ENCODE assay signal across 8 cellular contexts in the genomic region with DNA sequence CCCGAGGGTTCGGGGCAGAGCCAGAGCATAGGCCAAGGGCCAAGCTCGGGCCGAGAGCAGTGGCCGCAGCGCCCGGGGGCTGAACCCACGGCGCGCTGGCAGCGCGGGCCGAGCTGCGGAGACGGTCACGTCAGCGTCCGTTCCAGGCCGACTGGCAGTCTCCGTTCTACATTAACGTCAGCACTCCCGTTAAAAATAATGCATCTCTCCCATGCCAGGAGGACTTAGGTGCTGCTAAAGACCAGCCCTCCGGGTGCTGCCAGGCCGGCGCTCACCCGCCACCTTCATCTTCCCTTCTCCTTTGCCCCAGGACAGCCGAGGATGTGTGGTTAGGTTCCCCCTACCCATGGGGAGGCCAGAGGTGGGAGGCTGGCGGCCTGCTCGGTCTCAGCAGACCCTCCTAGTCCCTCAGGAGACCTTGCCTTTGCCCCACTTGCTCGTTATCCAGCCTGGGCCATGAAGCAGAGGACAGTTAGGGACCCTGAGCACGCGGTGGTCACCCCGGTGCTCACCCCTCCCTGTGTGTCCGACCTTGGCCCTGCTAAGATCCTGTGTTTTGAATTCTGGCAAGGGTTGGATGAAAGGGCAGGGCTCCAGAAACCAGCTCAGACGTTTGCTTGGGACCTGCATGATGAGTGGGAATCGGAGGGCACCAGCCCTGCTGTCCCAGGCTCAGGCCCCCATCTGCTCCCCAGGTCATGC. TPM values are rescaled to one million over a fixed set of nuclear protein-coding genes. Genes with fewer than 3 reads are reported as not detected.
DNase-seq lines count a peak whose midpoint lies in the region; ATAC-seq and TF ChIP-seq lines count a peak whose summit lies in the region.

No MANE protein-coding gene starts in this region.

- peaks cover 7% of the 10 kb centered on the region for H3K79me2 ChIP-seq in hepatocyte

- ATAC-seq in GM18511 (IDR thresholded peaks at IDR 0.05; ENCODE audit: unreplicated experiment): peak; percentile 24
- ATAC-seq in HG03565 (IDR thresholded peaks at IDR 0.05; ENCODE audit: unreplicated experiment): peak; percentile 7

- TF ChIP-seq CTCF in hepatocyte (IDR thresholded peaks at IDR 0.05; ENCODE audit: poor library complexity): no peak

- no peaks in the 10 kb centered on the region for H3K36me3 ChIP-seq in hepatocyte (replicated peaks; ENCODE audit: insufficient read depth, low read depth)
- peaks cover 4 to 25% (median 15%) of the 10 kb centered on the region in 3 donors for H3K36me3 ChIP-seq in skeletal muscle tissue (ENCODE audit: control insufficient read depth in 3 of 3, insufficient read depth in 3 of 3, low read length in 3 of 3)

- DNase-seq in AG08396 (ENCODE audit: low spot score) (peak; percentile 74), hepatocyte (ENCODE audit: low spot score) (peak; percentile 67), activated gamma-delta T cell treated with Interleukin-2 at 50 U/mL for 16 hours (no peak), medulla oblongata (ENCODE audit: extremely low spot score) (no peak)

- H3K27me3 ChIP-seq in hepatocyte (no peaks in the 10 kb centered on the region), skeletal muscle tissue (ENCODE audit: control insufficient read depth in 3 of 3, insufficient read depth in 3 of 3, low read length in 3 of 3) (no peaks in the 10 kb centered on the region)

- H3K4me1 ChIP-seq in hepatocyte (ENCODE audit: insufficient read depth) (peaks cover 45% of the 10 kb centered on the region), skeletal muscle tissue (ENCODE audit: control insufficient read depth in 3 of 3, insufficient read depth in 3 of 3, low read length in 3 of 3) (peaks cover 45 to 58% (median 54%) of the 10 kb centered on the region in 3 donors)

- peak overlapping the region; percentile 100 for H3K4me2 ChIP-seq in hepatocyte

- no peaks in the 10 kb centered on the region for H4K20me1 ChIP-seq in hepatocyte (ENCODE audit: insufficient read depth, poor library complexity, severe bottlenecking)

- peak overlapping the region; percentile 75 for H3K4me3 ChIP-seq in hepatocyte
- H3K4me3 ChIP-seq in skeletal muscle tissue (ENCODE audit: low read length in 3 of 3): peak overlapping the region; percentile 71 to 91 (median 82)

- H3K9ac ChIP-seq in skeletal muscle tissue (ENCODE audit: low read depth in 1 of 3, low read length in 3 of 3): peak overlapping the region; percentile 73 to 98 (median 82)

- WGBS in adipose tissue, 3 donors: 5 to 6% (median 5%) methylated on average over 35 to 36 of the region's 36 CpGs
- 17% methylated on average over 34 of the region's 36 CpGs for WGBS in hepatocyte (ENCODE audit: low lambda C conversion rate, missing lambda C conversion rate)

- H3K27ac ChIP-seq in adipose tissue (ENCODE audit: low read depth, low read length): peak overlapping the region; percentile 24
- peak overlapping the region; percentile 95 for H3K27ac ChIP-seq in hepatocyte
- peak overlapping the region; percentile 86 for H3K27ac ChIP-seq in skeletal muscle tissue (ENCODE audit: low read depth, low read length)

- no peaks in the 10 kb centered on the region for H3K9me3 ChIP-seq in hepatocyte (ENCODE audit: low read depth)
- no peaks in the 10 kb centered on the region for H3K9me3 ChIP-seq in skeletal muscle tissue (ENCODE audit: control insufficient read depth in 3 of 3, low read length in 3 of 3)

- no peaks in the 10 kb centered on the region for H3K9me2 ChIP-seq in hepatocyte (replicated peaks; ENCODE audit: insufficient read depth)

- peak overlapping the region; percentile 15 for H2AFZ ChIP-seq in hepatocyte

RNA-seq across cellular contexts. Expression of gene MPG, which starts 0.6 kb away (rescaled TPM):
- polyA plus RNA-seq in adipose tissue (10 to 100 TPM; 65.6 to 93.3 (median 72.0) TPM), hepatocyte (83.9 and 121 TPM in 2 replicates)
- total RNA-seq in hepatocyte (67.4 and 85.7 TPM in 2 replicates), skeletal muscle tissue (72.0 TPM)

RNA-seq across cellular contexts. Expression of gene RHBDF1, which starts 6.2 kb away (rescaled TPM):
- polyA plus RNA-seq in adipose tissue (10 to 100 TPM; 12.2 to 35.7 (median 33.0) TPM), hepatocyte (73.6 and 95.3 TPM in 2 replicates)
- total RNA-seq in hepatocyte (21.8 and 41.5 TPM in 2 replicates), skeletal muscle tissue (19.8 TPM)

RNA-seq across cellular contexts. Expression of gene SNRNP25, which starts 25.0 kb away (rescaled TPM):
- 10 to 100 TPM; 12.7 to 30.4 (median 26.9) TPM for polyA plus RNA-seq in adipose tissue
- 18.2 and 18.3 TPM in 2 replicates for total RNA-seq in hepatocyte
- 35.3 and 43.1 TPM in 2 replicates for polyA plus RNA-seq in hepatocyte
- total RNA-seq in skeletal muscle tissue: 16.2 TPM

RNA-seq across cellular contexts. Expression of gene POLR3K, which starts 25.2 kb away (rescaled TPM):
- polyA plus RNA-seq in adipose tissue (10 to 100 TPM in 1 of 3 donors, 1 to 10 TPM in 2; 7.8 to 11.2 (median 9.8) TPM), hepatocyte (12.1 and 12.5 TPM in 2 replicates)
- total RNA-seq in hepatocyte (2.7 and 2.8 TPM in 2 replicates), skeletal muscle tissue (4.2 TPM)

RNA-seq across cellular contexts. Expression of gene NPRL3, which starts 59.9 kb away (rescaled TPM):
- polyA plus RNA-seq in adipose tissue: 10 to 100 TPM; 14.5 to 21.0 (median 20.1) TPM
- 5.5 and 10.2 TPM in 2 replicates for total RNA-seq in hepatocyte
- 28.8 and 31.2 TPM in 2 replicates for polyA plus RNA-seq in hepatocyte
- total RNA-seq in skeletal muscle tissue: 12.5 TPM

Comparison
In these comparisons a context has a peak if more than half of its experiments do, and no peak if none do; other contexts are left out.
1. DNase-seq: peak in AG08396 (single experiment) and hepatocyte (single experiment); none in activated gamma-delta T cell treated with Interleukin-2 at 50 U/mL for 16 hours (single experiment) and medulla oblongata (single experiment).
2. H3K27ac ChIP-seq: peak in every context shown above with its lines; median percentile 95 in hepatocyte; 86 in skeletal muscle tissue; 24 in adipose tissue.